ENCODE assay signal across 8 cellular contexts in genomic region chr7:1664711-1665591, GRCh38. TPM values are rescaled to one million over a fixed set of nuclear protein-coding genes. Genes with fewer than 3 reads are reported as not detected.
DNase-seq lines count a peak whose midpoint lies in the region; ATAC-seq, FAIRE-seq and TF ChIP-seq lines count a peak whose summit lies in the region.

No MANE protein-coding gene starts in this region.

- H3K9me3 Mint-ChIP-seq in activated naive CD8-positive, alpha-beta T cell treated with anti-CD3 and anti-CD28 coated beads, Interleukin-2, amount 10 ng/mL, durations not matched to agents 7 days and 5 days = no peaks in the 10 kb centered on the region

- H3K9me3 ChIP-seq in prostate gland = no peaks in the 10 kb centered on the region
- no peaks in the 10 kb centered on the region for H3K9me3 ChIP-seq in vagina

- H3K4me3 ChIP-seq in AG04449 (ENCODE audit: low read depth, low read length) = peak overlapping the region; percentile 69
- peak overlapping the region; percentile 31 for H3K4me3 ChIP-seq in prostate gland
- H3K4me3 ChIP-seq in vagina = peak overlapping the region; percentile 51 to 57

- H3K27ac ChIP-seq in prostate gland (no peak overlapping the region), vagina (peak overlapping the region; percentile 55)

- H3K4me1 Mint-ChIP-seq in activated naive CD8-positive, alpha-beta T cell treated with anti-CD3 and anti-CD28 coated beads, Interleukin-2, amount 10 ng/mL, durations not matched to agents 7 days and 5 days = peaks cover 3% of the 10 kb centered on the region

- H3K27me3 Mint-ChIP-seq in activated naive CD8-positive, alpha-beta T cell treated with anti-CD3 and anti-CD28 coated beads, Interleukin-2, amount 10 ng/mL, durations not matched to agents 7 days and 5 days = peaks cover 40% of the 10 kb centered on the region

- H3K4me1 ChIP-seq in prostate gland (replicated peaks) (peaks cover 17% of the 10 kb centered on the region), vagina (peaks cover 53% of the 10 kb centered on the region)

- no peak for DNase-seq in AG04449 (ENCODE audit: low read depth, low spot score)
- DNase-seq in GM19239 (ENCODE audit: insufficient read length, low spot score) = peak; percentile 86
- peak; percentile 68 for DNase-seq in activated naive CD8-positive, alpha-beta T cell treated with anti-CD3 and anti-CD28 coated beads, Interleukin-2, amount 10 ng/mL, durations not matched to agents 7 days and 5 days
- DNase-seq in cardiac septum (ENCODE audit: low spot score) = peak; percentile 78
- peak; percentile 39 for DNase-seq in prostate gland (ENCODE audit: low spot score)
- DNase-seq in vagina (ENCODE audit: extremely low spot score in 2 of 2) = no peak
- DNase-seq in RCC 7860 (ENCODE audit: low spot score) = no peak

- 1% methylated on average over 41 of the region's 101 CpGs for WGBS in prostate gland

- no peak overlapping the region for H3K4me3 Mint-ChIP-seq in activated naive CD8-positive, alpha-beta T cell treated with anti-CD3 and anti-CD28 coated beads, Interleukin-2, amount 10 ng/mL, durations not matched to agents 7 days and 5 days

- no peak overlapping the region for H3K27ac Mint-ChIP-seq in activated naive CD8-positive, alpha-beta T cell treated with anti-CD3 and anti-CD28 coated beads, Interleukin-2, amount 10 ng/mL, durations not matched to agents 7 days and 5 days

- POLR2A ChIA-PET in AG04449 (lab: Yijun Ruan, JAX) = no interaction called here
- POLR2A ChIA-PET in activated naive CD8-positive, alpha-beta T cell treated with anti-CD3 and anti-CD28 coated beads, Interleukin-2, amount 10 ng/mL, durations not matched to agents 7 days and 5 days (lab: Charles Lee) = no interaction called here

- H3K36me3 Mint-ChIP-seq in activated naive CD8-positive, alpha-beta T cell treated with anti-CD3 and anti-CD28 coated beads, Interleukin-2, amount 10 ng/mL, durations not matched to agents 7 days and 5 days = no peaks in the 10 kb centered on the region

- ATAC-seq in activated naive CD8-positive, alpha-beta T cell treated with anti-CD3 and anti-CD28 coated beads, Interleukin-2, amount 10 ng/mL, durations not matched to agents 7 days and 5 days (ENCODE audit: low read depth) = no peak

- TF ChIP-seq POLR2A in prostate gland (IDR thresholded peaks at IDR 0.05) = no peak
- no peak for TF ChIP-seq POLR2A in vagina (IDR thresholded peaks at IDR 0.05)

- intact Hi-C loops in cardiac septum (cut with DNase I) (loop anchor here (2.0 to 5.0 kb wide), 3 partner anchors 47 to 542 kb away; no protein-coding TSS in a partner anchor), prostate gland (cut with DNase I) (loop anchor here (5.0 to 10.0 kb wide), 2 partner anchors 547 to 680 kb away; no protein-coding TSS in a partner anchor), vagina (cut with DNase I) (no loop called here)

- FAIRE-seq in GM19239 (lab: Jason Lieb, UNC) (no peak), RCC 7860 (lab: Jason Lieb, UNC) (no peak)

- H3K36me3 ChIP-seq in prostate gland (no peaks in the 10 kb centered on the region), vagina (no peaks in the 10 kb centered on the region)

- CTCF ChIA-PET in AG04449 (lab: Yijun Ruan, JAX) = interaction anchor here (0.6 to 2.8 kb wide), 8 partner anchors 14 to 683 kb away, joined by 3 to 12 read pairs (median 4); no protein-coding TSS in a partner anchor

- peaks cover 16% of the 10 kb centered on the region for H3K27me3 ChIP-seq in prostate gland (replicated peaks; ENCODE audit: insufficient read depth)
- no peaks in the 10 kb centered on the region for H3K27me3 ChIP-seq in vagina

- peak; percentile 88 for TF ChIP-seq CTCF in AG04449 (IDR thresholded peaks at IDR 0.05; ENCODE audit: insufficient read depth, low read length, missing control alignments)
- peak; percentile 47 to 73 (median 63) for TF ChIP-seq CTCF in prostate gland (IDR thresholded peaks at IDR 0.05)
- peak; percentile 17 to 58 (median 57) for TF ChIP-seq CTCF in vagina (IDR thresholded peaks at IDR 0.05)

TF ChIP-seq in PFSK-1, 5 proteins besides CTCF, POLR2A, EP300 and RAD21:
- TF ChIP-seq TAF1 (IDR thresholded peaks at IDR 0.05; ENCODE audit: borderline replicate concordance, insufficient read depth, low read length) (no peak), POLR2AphosphoS5 (IDR thresholded peaks at IDR 0.05; ENCODE audit: low read depth, low read length) (no peak), FOXP2 (optimal IDR thresholded peaks at IDR 0.05; ENCODE audit: borderline replicate concordance, extremely low read depth, extremely low read length, insufficient read depth) (peak; percentile 17), SIN3A (IDR thresholded peaks at IDR 0.05; ENCODE audit: borderline replicate concordance, insufficient read depth, low read length) (no peak)
- TF ChIP-seq, protein P1, sequence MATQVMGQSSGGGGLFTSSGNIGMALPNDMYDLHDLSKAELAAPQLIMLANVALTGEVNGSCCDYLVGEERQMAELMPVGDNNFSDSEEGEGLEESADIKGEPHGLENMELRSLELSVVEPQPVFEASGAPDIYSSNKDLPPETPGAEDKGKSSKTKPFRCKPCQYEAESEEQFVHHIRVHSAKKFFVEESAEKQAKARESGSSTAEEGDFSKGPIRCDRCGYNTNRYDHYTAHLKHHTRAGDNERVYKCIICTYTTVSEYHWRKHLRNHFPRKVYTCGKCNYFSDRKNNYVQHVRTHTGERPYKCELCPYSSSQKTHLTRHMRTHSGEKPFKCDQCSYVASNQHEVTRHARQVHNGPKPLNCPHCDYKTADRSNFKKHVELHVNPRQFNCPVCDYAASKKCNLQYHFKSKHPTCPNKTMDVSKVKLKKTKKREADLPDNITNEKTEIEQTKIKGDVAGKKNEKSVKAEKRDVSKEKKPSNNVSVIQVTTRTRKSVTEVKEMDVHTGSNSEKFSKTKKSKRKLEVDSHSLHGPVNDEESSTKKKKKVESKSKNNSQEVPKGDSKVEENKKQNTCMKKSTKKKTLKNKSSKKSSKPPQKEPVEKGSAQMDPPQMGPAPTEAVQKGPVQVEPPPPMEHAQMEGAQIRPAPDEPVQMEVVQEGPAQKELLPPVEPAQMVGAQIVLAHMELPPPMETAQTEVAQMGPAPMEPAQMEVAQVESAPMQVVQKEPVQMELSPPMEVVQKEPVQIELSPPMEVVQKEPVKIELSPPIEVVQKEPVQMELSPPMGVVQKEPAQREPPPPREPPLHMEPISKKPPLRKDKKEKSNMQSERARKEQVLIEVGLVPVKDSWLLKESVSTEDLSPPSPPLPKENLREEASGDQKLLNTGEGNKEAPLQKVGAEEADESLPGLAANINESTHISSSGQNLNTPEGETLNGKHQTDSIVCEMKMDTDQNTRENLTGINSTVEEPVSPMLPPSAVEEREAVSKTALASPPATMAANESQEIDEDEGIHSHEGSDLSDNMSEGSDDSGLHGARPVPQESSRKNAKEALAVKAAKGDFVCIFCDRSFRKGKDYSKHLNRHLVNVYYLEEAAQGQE (IDR thresholded peaks at IDR 0.05; ENCODE audit: insufficient read depth in 1 of 2, low read depth in 2 of 2, low read length in 2 of 2) = no peak
TF ChIP-seq in PFSK-1: peak in this region for 1.

RNA-seq across cellular contexts. Expression of gene ELFN1, which starts 5.1 kb away (rescaled TPM):
- polyA plus RNA-seq in PFSK-1 (2012; ENCODE audit: insufficient read length, low read depth) = 6.9 TPM
- not detected for total RNA-seq in activated naive CD8-positive, alpha-beta T cell treated with anti-CD3 and anti-CD28 coated beads, Interleukin-2, amount 10 ng/mL, durations not matched to agents 7 days and 5 days
- 7.4 TPM for total RNA-seq in cardiac septum
- total RNA-seq in prostate gland = 1 to 10 TPM; 2.0 to 3.0 TPM
- 2.2 TPM for total RNA-seq in vagina

Comparison
In these comparisons a context has a peak if more than half of its experiments do, and no peak if none do; other contexts are left out.
1. DNase-seq: peak in GM19239 (single experiment), activated naive CD8-positive, alpha-beta T cell treated with anti-CD3 and anti-CD28 coated beads, Interleukin-2, amount 10 ng/mL, durations not matched to agents 7 days and 5 days (single experiment), cardiac septum (single experiment) and prostate gland (single experiment); none in AG04449 (single experiment), vagina (0 of 2) and RCC 7860 (single experiment).
2. Peak in every context shown above with its lines, with median percentiles within 50 percentile points of each other: H3K4me3 ChIP-seq and CTCF ChIP-seq.